Comparison of ENCODE assay signal across 8 cellular contexts in genomic region chr2:102735431-102736130, GRCh38.
DNase-seq lines count a peak whose midpoint lies in the region; ATAC-seq and TF ChIP-seq lines count a peak whose summit lies in the region.

No MANE protein-coding gene starts in this region.

- H3K4me2 ChIP-seq in OCI-LY3 (ENCODE audit: low read length): peak overlapping the region; percentile 92

- H3K9me3 ChIP-seq in OCI-LY3 (ENCODE audit: insufficient read depth, low read length) (no peaks in the 10 kb centered on the region), duodenal mucosa (ENCODE audit: control insufficient read depth in 1 of 2, low read length in 2 of 2) (no peaks in the 10 kb centered on the region), muscle layer of duodenum (ENCODE audit: control insufficient read depth in 1 of 2, low read length in 2 of 2) (no peaks in the 10 kb centered on the region)

- H3K79me2 ChIP-seq in OCI-LY3 (ENCODE audit: low read length): peaks cover 18% of the 10 kb centered on the region

- H3K4me1 ChIP-seq in OCI-LY3 (ENCODE audit: low read length): peaks cover 18% of the 10 kb centered on the region
- H3K4me1 ChIP-seq in duodenal mucosa (ENCODE audit: control insufficient read depth in 1 of 2, insufficient read depth in 2 of 2, low read length in 2 of 2): peaks cover 25% of the 10 kb centered on the region in 2 donors
- peaks cover 0 to 9% of the 10 kb centered on the region in 2 donors for H3K4me1 ChIP-seq in muscle layer of duodenum (ENCODE audit: control insufficient read depth in 1 of 2, insufficient read depth in 2 of 2, low read length in 2 of 2)

- H2AFZ ChIP-seq in OCI-LY3 (ENCODE audit: low read depth, low read length): no peak overlapping the region

- H3K27me3 ChIP-seq in OCI-LY3 (ENCODE audit: low read depth, low read length) (no peaks in the 10 kb centered on the region), duodenal mucosa (ENCODE audit: control insufficient read depth in 1 of 2, insufficient read depth in 2 of 2, low read length in 2 of 2) (no peaks in the 10 kb centered on the region), muscle layer of duodenum (ENCODE audit: low read depth, low read length) (no peaks in the 10 kb centered on the region)

- H4K20me1 ChIP-seq in OCI-LY3 (ENCODE audit: insufficient read depth, low read length): no peaks in the 10 kb centered on the region

- TF ChIP-seq CTCF in OCI-LY3 (IDR thresholded peaks at IDR 0.05; ENCODE audit: low read depth, low read length): no peak

- H3K4me3 ChIP-seq in OCI-LY3 (ENCODE audit: low read length) (peak overlapping the region; percentile 97), duodenal mucosa (ENCODE audit: low read depth in 1 of 2, low read length in 2 of 2) (peak overlapping the region; percentile 89 to 95), muscle layer of duodenum (ENCODE audit: low read depth in 1 of 2, low read length in 2 of 2) (peak overlapping the region; percentile 90)

- DNase-seq in activated CD4-positive, alpha-beta T cell treated with anti-CD3 and anti-CD28 coated beads for 48 hours: peak; percentile 14
- no peak for DNase-seq in activated CD4-positive, alpha-beta T cell treated with anti-CD3 and anti-CD28 coated beads, Interleukin-2, amount 50 U/mL, for 1 hour
- no peak for DNase-seq in AG08396 (ENCODE audit: low spot score)
- no peak for DNase-seq in effector CD4-positive, alpha-beta T cell

- no peak for ATAC-seq in HG03095 (IDR thresholded peaks at IDR 0.05; ENCODE audit: unreplicated experiment)

- peak overlapping the region; percentile 85; the same call in 1 of the 2 replicates for H3K9ac ChIP-seq in OCI-LY3 (ENCODE audit: low read length)
- H3K9ac ChIP-seq in duodenal mucosa (ENCODE audit: low read depth in 1 of 2, low read length in 2 of 2): peak overlapping the region; percentile 90 to 93

- H3K36me3 ChIP-seq in OCI-LY3 (replicated peaks; ENCODE audit: low read depth, low read length) (peaks cover 7% of the 10 kb centered on the region), duodenal mucosa (ENCODE audit: control insufficient read depth in 1 of 2, insufficient read depth in 2 of 2, low read length in 2 of 2) (peaks cover 8 to 9% of the 10 kb centered on the region in 2 donors), muscle layer of duodenum (ENCODE audit: control insufficient read depth in 1 of 2, insufficient read depth in 2 of 2, low read length in 2 of 2) (peaks cover 10 to 14% of the 10 kb centered on the region in 2 donors)

- H3K27ac ChIP-seq in OCI-LY3 (ENCODE audit: low read length) (no peak overlapping the region), duodenal mucosa (ENCODE audit: low read depth, low read length) (no peak overlapping the region), muscle layer of duodenum (ENCODE audit: low read length) (peak overlapping the region; percentile 75)
